In the genomic region with DNA sequence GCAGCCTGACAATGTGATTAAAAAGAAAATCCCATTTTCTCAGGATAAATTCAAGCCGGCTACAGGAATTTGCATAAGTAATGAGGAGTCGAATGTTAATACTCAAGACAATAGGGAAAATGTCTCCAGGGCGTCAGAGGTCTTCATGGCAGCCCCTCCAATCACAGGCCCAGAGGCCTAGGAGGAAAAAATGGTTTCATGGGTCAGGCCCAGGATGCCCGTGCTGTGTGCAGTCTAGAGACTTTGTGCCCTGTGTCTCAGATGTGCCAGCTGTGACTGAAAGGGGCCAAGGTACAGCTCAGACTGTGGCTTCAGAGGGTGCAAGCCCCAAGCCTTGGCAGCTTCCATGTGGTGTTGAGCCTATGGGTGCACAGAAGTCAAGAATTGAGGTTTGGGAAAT, we compare ENCODE assay signal across 4 cellular contexts.
DNase-seq lines count a peak whose midpoint lies in the region; ATAC-seq, FAIRE-seq and TF ChIP-seq lines count a peak whose summit lies in the region.
"Not testable (repeated sequence)": the region's sequence is repeated elsewhere in the genome, so short reads cannot be mapped to it uniquely, and the experiment has no call there.

No MANE protein-coding gene starts in this region.

- intact Hi-C loops in K562 (cut with micrococcal nuclease) = not testable (repeated sequence)

- 49% methylated on average over 4 of the region's 4 CpGs for WGBS in A549 (ENCODE audit: missing lambda C conversion rate)
- WGBS in K562 (ENCODE audit: insufficient coverage, low coverage, missing lambda C conversion rate) = 0% methylated on average over 4 of the region's 4 CpGs

- CTCF ChIA-PET in A549 (lab: Yijun Ruan, JAX) = interaction anchor here (0.6 kb wide), 1 partner anchor 794 kb away, joined by 4 read pairs; no protein-coding TSS in a partner anchor
- CTCF ChIA-PET in HEK293 (lab: Yijun Ruan, JAX); K562 (lab: Yijun Ruan, JAX; ENCODE audit: low intra/inter-chr PET ratio): not testable (repeated sequence)

- not testable (repeated sequence) for TF ChIP-seq CTCF in A549 (IDR thresholded peaks at IDR 0.05); HEK293 (tag by site-specific recombination; IDR thresholded peaks at IDR 0.05); K562 (IDR thresholded peaks at IDR 0.05 in 2 of 3, conservative IDR thresholded peaks at IDR 0.05 in 1 of 3; ENCODE audit: insufficient read depth in 2 of 3, low read depth in 1 of 3, low read length in 3 of 3)

- POLR2A ChIA-PET in A549 (lab: Yijun Ruan, JAX); HEK293 (lab: Yijun Ruan, JAX); K562 (lab: Yijun Ruan, JAX): not testable (repeated sequence)

- not testable (repeated sequence) for TF ChIP-seq RAD21 in A549 (conservative IDR thresholded peaks at IDR 0.05 in 1 of 2, IDR thresholded peaks at IDR 0.05 in 1 of 2); K562 (CRISPR knock-in tag; conservative IDR thresholded peaks at IDR 0.05 in 1 of 2, IDR thresholded peaks at IDR 0.05 in 1 of 2)

- not testable (repeated sequence) for H3K4me3 ChIP-seq in A549; HEK293 (ENCODE audit: low read depth, low read length); K562
- H3K4me3 ChIP-seq in BLaER1 = peak overlapping the region; percentile 22; the same call in 1 of the 2 replicates

- H3K36me3 ChIP-seq in BLaER1; HEK293 (ENCODE audit: control insufficient read depth in 2 of 2, insufficient read depth in 1 of 2, low read length in 2 of 2); K562 (ENCODE audit: control insufficient read depth, insufficient read depth, low read length): not testable (repeated sequence)

- not testable (repeated sequence) for H3K4me1 ChIP-seq in A549; BLaER1; HEK293 (ENCODE audit: control insufficient read depth, insufficient read depth, low read length); K562 (replicated peaks in 1 of 2; ENCODE audit: control insufficient read depth in 2 of 2, insufficient read depth in 2 of 2, low read length in 2 of 2)

- in situ Hi-C loops in K562 (cut with MboI) = not testable (repeated sequence)

- TF ChIP-seq EP300 in A549 (IDR thresholded peaks at IDR 0.05); K562 (IDR thresholded peaks at IDR 0.05; ENCODE audit: low read length): not testable (repeated sequence)

- BruUV-seq in K562 (replicated peaks; lab: Mats Ljungman, UMichigan) = not testable (repeated sequence)

- not testable (repeated sequence) for H3K9me1 ChIP-seq in K562 (ENCODE audit: control insufficient read depth, insufficient read depth, low read length)

- not testable (repeated sequence) for FAIRE-seq in A549 (lab: Jason Lieb, UNC); K562 (lab: Jason Lieb, UNC)

- H3K27ac ChIP-seq in A549; BLaER1; HEK293 (ENCODE audit: extremely low read depth, low read depth, low read length); K562 (ENCODE audit: extremely low read depth, low read depth, low read length): not testable (repeated sequence)

- H3K79me2 ChIP-seq in K562 (ENCODE audit: control insufficient read depth, insufficient read depth, low read length) = not testable (repeated sequence)

- not testable (repeated sequence) for H4K20me1 ChIP-seq in BLaER1; K562 (replicated peaks; ENCODE audit: control insufficient read depth, insufficient read depth, low read length)

- ATAC-seq in A549, K562: not testable (repeated sequence)

- not testable (repeated sequence) for TF ChIP-seq POLR2A in A549 (IDR thresholded peaks at IDR 0.05; ENCODE audit: low read length); K562 (conservative IDR thresholded peaks at IDR 0.05)

- H3K9ac ChIP-seq in BLaER1; K562 (ENCODE audit: insufficient read depth in 1 of 2, low read depth in 2 of 2, low read length in 2 of 2): not testable (repeated sequence)

- not testable (repeated sequence) for DNase-seq in A549 (ENCODE audit: low read depth in 1 of 2, low spot score in 1 of 2); K562 (ENCODE audit: extremely low read depth in 1 of 4, low spot score in 3 of 4)

- H3K27me3 ChIP-seq in BLaER1; K562 (ENCODE audit: control insufficient read depth in 2 of 2, insufficient read depth in 2 of 2, low read length in 2 of 2): not testable (repeated sequence)

- H3K9me3 ChIP-seq in A549 (peaks cover 30% of the 10 kb centered on the region), BLaER1 (peaks cover 36% of the 10 kb centered on the region)
- H3K9me3 ChIP-seq in HEK293 (ENCODE audit: control insufficient read depth, insufficient read depth, low read depth, low read length); K562 (replicated peaks; ENCODE audit: control insufficient read depth, insufficient read depth, low read depth, low read length): not testable (repeated sequence)

- H2AFZ ChIP-seq in K562 (ENCODE audit: low read depth, low read length) = not testable (repeated sequence)

- not testable (repeated sequence) for H3K4me2 ChIP-seq in A549; BLaER1; K562 (ENCODE audit: insufficient read depth, low read length)

TF ChIP-seq in A549, 52 proteins besides CTCF, POLR2A, EP300 and RAD21:
- TF ChIP-seq ZFP36 (IDR thresholded peaks at IDR 0.05; ENCODE audit: borderline replicate concordance, partially characterized antibody) = peak; percentile 96
TF ChIP-seq in A549: peak in this region for 1; not testable (repeated sequence) for 51.

TF ChIP-seq in HEK293, 187 proteins besides CTCF, POLR2A, EP300 and RAD21:
- peak; percentile 85 for TF ChIP-seq ZNF585B (tag by site-specific recombination; IDR thresholded peaks at IDR 0.05)
TF ChIP-seq in HEK293: peak in this region for 1; not testable (repeated sequence) for 186.

TF ChIP-seq in K562, 482 proteins besides CTCF, POLR2A, EP300 and RAD21:
- TF ChIP-seq ZFP36 (IDR thresholded peaks at IDR 0.05; ENCODE audit: low read depth, low read length, partially characterized antibody) = peak; percentile 67
TF ChIP-seq in K562: peak in this region for 1; not testable (repeated sequence) for 481.
